21 cellular contexts compared by ENCODE assay signal in the genomic region with DNA sequence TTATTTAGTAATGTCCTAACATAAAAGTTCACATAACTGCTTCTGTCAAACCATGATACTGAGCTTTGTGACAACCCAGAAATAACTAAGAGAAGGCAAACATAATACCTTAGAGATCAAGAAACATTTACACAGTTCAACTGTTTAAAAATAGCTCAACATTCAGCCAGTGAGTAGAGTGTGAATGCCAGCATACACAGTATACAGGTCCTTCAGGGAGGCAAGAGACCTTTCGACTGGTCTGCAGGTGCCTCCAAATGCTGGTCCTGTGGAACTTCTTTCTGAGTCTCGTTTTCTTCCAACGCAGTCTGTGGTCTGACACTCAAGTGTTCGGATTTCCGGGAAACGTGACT. TPM values are rescaled to one million over a fixed set of nuclear protein-coding genes. Genes with fewer than 3 reads are reported as not detected.
DNase-seq lines count a peak whose midpoint lies in the region; ATAC-seq and TF ChIP-seq lines count a peak whose summit lies in the region.
"Had no signal": no experiment of that assay in that cellular context is flagged by ENCODE, and none has a peak within 500 bp of the region (broad histone marks: within the 10 kb centered on the region; RNA-seq: fewer than 3 reads in every experiment).

No MANE protein-coding gene starts in this region.

- H3K4me3 ChIP-seq in cardiac muscle cell, result no peak overlapping the region
- H3K4me3 ChIP-seq in right atrium auricular region, result no peak overlapping the region
- H3K4me3 ChIP-seq in gastrocnemius medialis, result no peak overlapping the region
- H3K4me3 ChIP-seq: GM23338, HAP-1, MG63, PC-9 had no signal

- DNase-seq in cardiac muscle cell (ENCODE audit: low read depth in 1 of 2, low spot score in 1 of 2) (peak in 1 of 2 donors; percentile 45), right atrium auricular region (ENCODE audit: low spot score) (no peak), gastrocnemius medialis (peak in 1 of 2 donors; percentile 48), DMS 273 (lab: John Stamatoyannopoulos, UW; ENCODE audit: unreplicated experiment) (no peak), COR-L47 (lab: John Stamatoyannopoulos, UW) (no peak)
- DNase-seq: DMS53, HFFc6, IMR-90, KG1, MG63, NCI-H1105 treated with DMSO at 0.1 percent for 48 hours, NCI-H2029 treated with DMSO at 0.1 percent for 48 hours, NCI-H446 treated with DMSO at 0.1 percent for 48 hours, NCI-H526 treated with DMSO at 0.1 percent for 48 hours, PC-9, SHP77 had no signal

- intact Hi-C loops in gastrocnemius medialis (cut with DNase I; ENCODE audit: low total_unique reads), result loop anchor here (5.0 kb wide), 1 partner anchor 742 kb away; no protein-coding TSS in a partner anchor

- TF ChIP-seq POLR2A in gastrocnemius medialis (IDR thresholded peaks at IDR 0.05), result peak in 1 of 2 donors; percentile 39

- no peaks in the 10 kb centered on the region for H3K9me3 ChIP-seq in cardiac muscle cell (ENCODE audit: low read depth)
- no peaks in the 10 kb centered on the region for H3K9me3 ChIP-seq in right atrium auricular region
- no peaks in the 10 kb centered on the region for H3K9me3 ChIP-seq in gastrocnemius medialis
- H3K9me3 ChIP-seq: HAP-1, MG63 had no signal

- H3K36me3 ChIP-seq in cardiac muscle cell (peaks cover 4% of the 10 kb centered on the region), right atrium auricular region (peaks cover 26% of the 10 kb centered on the region), gastrocnemius medialis (peaks cover 0 to 10% of the 10 kb centered on the region in 2 donors)

- in situ Hi-C loops in gastrocnemius medialis (cut with MboI; ENCODE audit: low sequenced_read_pairs in 4 of 4), result loop anchor here in 2 of 4 donors (25.0 kb wide), 2 partner anchors 248 to 602 kb away; a partner anchor contains a TSS

- H3K27ac ChIP-seq in VCaP, result peak overlapping the region; percentile 67
- peak overlapping the region; percentile 79 for H3K27ac ChIP-seq in cardiac muscle cell
- H3K27ac ChIP-seq in right atrium auricular region, result peak overlapping the region; percentile 72 to 79
- peak overlapping the region; percentile 71 to 92 (median 88) for H3K27ac ChIP-seq in gastrocnemius medialis
- H3K27ac ChIP-seq: PC-9 had no signal

- no peak for TF ChIP-seq CTCF in VCaP (conservative IDR thresholded peaks at IDR 0.05)
- TF ChIP-seq CTCF in cardiac muscle cell (IDR thresholded peaks at IDR 0.05; ENCODE audit: low read depth, low read length), result no peak
- TF ChIP-seq CTCF in right atrium auricular region (IDR thresholded peaks at IDR 0.05), result no peak
- no peak for TF ChIP-seq CTCF in gastrocnemius medialis (IDR thresholded peaks at IDR 0.05 in 4 of 5, conservative IDR thresholded peaks at IDR 0.05 in 1 of 5)

- ATAC-seq in gastrocnemius medialis, result peak; percentile 93 to 96
- ATAC-seq in HG03378 (IDR thresholded peaks at IDR 0.05; ENCODE audit: unreplicated experiment), result no peak
- no peak for ATAC-seq in GM18907 (IDR thresholded peaks at IDR 0.05; ENCODE audit: unreplicated experiment)
- ATAC-seq: GM23338 had no signal

- H3K4me1 ChIP-seq in cardiac muscle cell (ENCODE audit: low read depth) (no peaks in the 10 kb centered on the region), right atrium auricular region (peaks cover 0 to 40% of the 10 kb centered on the region in 2 donors), gastrocnemius medialis (peaks cover 44 to 53% of the 10 kb centered on the region in 2 donors)

- no peaks in the 10 kb centered on the region for H3K27me3 ChIP-seq in cardiac muscle cell
- no peaks in the 10 kb centered on the region for H3K27me3 ChIP-seq in right atrium auricular region
- no peaks in the 10 kb centered on the region for H3K27me3 ChIP-seq in gastrocnemius medialis
- H3K27me3 ChIP-seq: MG63 had no signal

RNA-seq across cellular contexts. Expression of a gene that starts 10.3 kb away (rescaled TPM):
- 24.4 and 34.5 TPM in 2 replicates for total RNA-seq in cardiac muscle cell
- polyA plus RNA-seq in cardiac muscle cell, result 62.7 and 87.9 TPM in 2 replicates
- 10 to 100 TPM; 24.1 to 35.3 TPM for total RNA-seq in right atrium auricular region
- 10 to 100 TPM; 24.3 to 47.2 (median 35.5) TPM for total RNA-seq in gastrocnemius medialis

Comparison
In these comparisons a context has a peak if more than half of its experiments do, and no peak if none do; other contexts are left out.
1. ATAC-seq: peak in gastrocnemius medialis (2 of 2); none in HG03378 (single experiment) and GM18907 (single experiment).
2. Peak in every context shown above with its lines, with median percentiles within 50 percentile points of each other: H3K27ac ChIP-seq.